ENCODE assay signal across 23 cellular contexts in genomic region chr16:49744244-49744976, GRCh38.
"Had no signal": no experiment of that assay in that cellular context is flagged by ENCODE, and none has a peak within 500 bp of the region (broad histone marks: within the 10 kb centered on the region; RNA-seq: fewer than 3 reads in every experiment).

No MANE protein-coding gene starts in this region.

- H3K4me1 ChIP-seq: foreskin keratinocyte had no signal

- H3K4me3 ChIP-seq: left ventricle myocardium inferior, lung, mucosa of descending colon, thoracic aorta had no signal

- H3K27ac Mint-ChIP-seq: activated CD4-positive, alpha-beta memory T cell treated with anti-CD3 and anti-CD28 coated beads, Interleukin-2, amount 10 ng/mL, durations not matched to agents 7 days and 5 days; activated CD4-positive, alpha-beta T cell treated with anti-CD3 and anti-CD28 coated beads, Interleukin-2, amount 10 ng/mL, durations not matched to agents 7 days and 5 days; activated naive CD4-positive, alpha-beta T cell treated with anti-CD3 and anti-CD28 coated beads, Interleukin-2, amount 10 ng/mL, durations not matched to agents 7 days and 5 days; activated naive CD8-positive, alpha-beta T cell treated with anti-CD3 and anti-CD28 coated beads, Interleukin-2, amount 10 ng/mL, durations not matched to agents 7 days and 5 days; activated T-cell treated with anti-CD3 and anti-CD28 coated beads, Interleukin-2, amount 50 U/mL, for 24 hours had no signal

- H3K27ac ChIP-seq: foreskin keratinocyte, left ventricle myocardium inferior, thoracic aorta had no signal

- H3K4me3 Mint-ChIP-seq: activated CD4-positive, alpha-beta memory T cell treated with anti-CD3 and anti-CD28 coated beads, Interleukin-2, amount 10 ng/mL, durations not matched to agents 7 days and 5 days; activated CD4-positive, alpha-beta T cell treated with anti-CD3 and anti-CD28 coated beads, Interleukin-2, amount 10 ng/mL, durations not matched to agents 7 days and 5 days; activated naive CD4-positive, alpha-beta T cell treated with anti-CD3 and anti-CD28 coated beads, Interleukin-2, amount 10 ng/mL, durations not matched to agents 7 days and 5 days; activated naive CD8-positive, alpha-beta T cell treated with anti-CD3 and anti-CD28 coated beads, Interleukin-2, amount 10 ng/mL, durations not matched to agents 7 days and 5 days; activated T-cell treated with anti-CD3 and anti-CD28 coated beads, Interleukin-2, amount 50 U/mL, for 24 hours; endodermal cell had no signal

- H3K36me3 Mint-ChIP-seq: activated naive CD4-positive, alpha-beta T cell treated with anti-CD3 and anti-CD28 coated beads, Interleukin-2, amount 10 ng/mL, durations not matched to agents 7 days and 5 days; activated naive CD8-positive, alpha-beta T cell treated with anti-CD3 and anti-CD28 coated beads, Interleukin-2, amount 10 ng/mL, durations not matched to agents 7 days and 5 days had no signal

- H3K27me3 Mint-ChIP-seq: activated CD4-positive, alpha-beta memory T cell treated with anti-CD3 and anti-CD28 coated beads, Interleukin-2, amount 10 ng/mL, durations not matched to agents 7 days and 5 days; activated CD4-positive, alpha-beta T cell treated with anti-CD3 and anti-CD28 coated beads, Interleukin-2, amount 10 ng/mL, durations not matched to agents 7 days and 5 days; activated naive CD8-positive, alpha-beta T cell treated with anti-CD3 and anti-CD28 coated beads, Interleukin-2, amount 10 ng/mL, durations not matched to agents 7 days and 5 days had no signal

- H3K4me1 Mint-ChIP-seq: activated CD4-positive, alpha-beta memory T cell treated with anti-CD3 and anti-CD28 coated beads, Interleukin-2, amount 10 ng/mL, durations not matched to agents 7 days and 5 days; activated CD4-positive, alpha-beta T cell treated with anti-CD3 and anti-CD28 coated beads, Interleukin-2, amount 10 ng/mL, durations not matched to agents 7 days and 5 days; activated naive CD4-positive, alpha-beta T cell treated with anti-CD3 and anti-CD28 coated beads, Interleukin-2, amount 10 ng/mL, durations not matched to agents 7 days and 5 days; activated naive CD8-positive, alpha-beta T cell treated with anti-CD3 and anti-CD28 coated beads, Interleukin-2, amount 10 ng/mL, durations not matched to agents 7 days and 5 days had no signal

- DNase-seq: activated CD4-positive, alpha-beta memory T cell treated with anti-CD3 and anti-CD28 coated beads, Interleukin-2, amount 10 ng/mL, durations not matched to agents 7 days and 5 days; activated CD4-positive, alpha-beta T cell treated with anti-CD3 and anti-CD28 coated beads, Interleukin-2, amount 10 ng/mL, durations not matched to agents 7 days and 5 days; activated CD4-positive, CD25-positive, alpha-beta regulatory T cell treated with anti-CD3 and anti-CD28 coated beads, Interleukin-2, amount 50 U/mL, for 72 hours; activated CD8-positive, alpha-beta memory T cell treated with anti-CD3 and anti-CD28 coated beads, Interleukin-2, amount 50 U/mL, for 48 hours; activated gamma-delta T cell; activated naive CD4-positive, alpha-beta T cell treated with anti-CD3 and anti-CD28 coated beads, Interleukin-2, amount 10 ng/mL, durations not matched to agents 7 days and 5 days; activated naive CD8-positive, alpha-beta T cell treated with anti-CD3 and anti-CD28 coated beads, Interleukin-2, amount 10 ng/mL, durations not matched to agents 7 days and 5 days; activated T-cell treated with anti-CD3 and anti-CD28 coated beads, Interleukin-2, amount 50 U/mL, for 24 hours; caudate nucleus; cortex of kidney; endodermal cell; foreskin keratinocyte; islet precursor cell; left ventricle myocardium inferior; mucosa of descending colon; stimulated activated CD4-positive, alpha-beta T cell treated with anti-CD3 and anti-CD28 coated beads, Interleukin-15, amount 100 ng/mL, for 24 hours; stimulated activated CD4-positive, alpha-beta T cell treated with anti-CD3 and anti-CD28 coated beads, Interleukin-2, amount 100 ng/mL, for 24 hours; stimulated activated naive CD4-positive, alpha-beta T cell treated with Interleukin-2 at 50 U/mL for 16 hours; trophoblast cell had no signal

- H3K9me3 Mint-ChIP-seq: activated CD4-positive, alpha-beta memory T cell treated with anti-CD3 and anti-CD28 coated beads, Interleukin-2, amount 10 ng/mL, durations not matched to agents 7 days and 5 days; activated CD4-positive, alpha-beta T cell treated with anti-CD3 and anti-CD28 coated beads, Interleukin-2, amount 10 ng/mL, durations not matched to agents 7 days and 5 days; activated naive CD4-positive, alpha-beta T cell treated with anti-CD3 and anti-CD28 coated beads, Interleukin-2, amount 10 ng/mL, durations not matched to agents 7 days and 5 days; activated naive CD8-positive, alpha-beta T cell treated with anti-CD3 and anti-CD28 coated beads, Interleukin-2, amount 10 ng/mL, durations not matched to agents 7 days and 5 days; activated T-cell treated with anti-CD3 and anti-CD28 coated beads, Interleukin-2, amount 50 U/mL, for 24 hours; endodermal cell had no signal

- ATAC-seq: esophagus mucosa, foreskin keratinocyte, mucosa of descending colon, right cardiac atrium had no signal

- H3K9me3 ChIP-seq: left ventricle myocardium inferior, mucosa of descending colon, thoracic aorta had no signal

- H3K36me3 ChIP-seq: left ventricle myocardium inferior, thoracic aorta had no signal
